ENCODE assay signal across 8 cellular contexts in the genomic region with DNA sequence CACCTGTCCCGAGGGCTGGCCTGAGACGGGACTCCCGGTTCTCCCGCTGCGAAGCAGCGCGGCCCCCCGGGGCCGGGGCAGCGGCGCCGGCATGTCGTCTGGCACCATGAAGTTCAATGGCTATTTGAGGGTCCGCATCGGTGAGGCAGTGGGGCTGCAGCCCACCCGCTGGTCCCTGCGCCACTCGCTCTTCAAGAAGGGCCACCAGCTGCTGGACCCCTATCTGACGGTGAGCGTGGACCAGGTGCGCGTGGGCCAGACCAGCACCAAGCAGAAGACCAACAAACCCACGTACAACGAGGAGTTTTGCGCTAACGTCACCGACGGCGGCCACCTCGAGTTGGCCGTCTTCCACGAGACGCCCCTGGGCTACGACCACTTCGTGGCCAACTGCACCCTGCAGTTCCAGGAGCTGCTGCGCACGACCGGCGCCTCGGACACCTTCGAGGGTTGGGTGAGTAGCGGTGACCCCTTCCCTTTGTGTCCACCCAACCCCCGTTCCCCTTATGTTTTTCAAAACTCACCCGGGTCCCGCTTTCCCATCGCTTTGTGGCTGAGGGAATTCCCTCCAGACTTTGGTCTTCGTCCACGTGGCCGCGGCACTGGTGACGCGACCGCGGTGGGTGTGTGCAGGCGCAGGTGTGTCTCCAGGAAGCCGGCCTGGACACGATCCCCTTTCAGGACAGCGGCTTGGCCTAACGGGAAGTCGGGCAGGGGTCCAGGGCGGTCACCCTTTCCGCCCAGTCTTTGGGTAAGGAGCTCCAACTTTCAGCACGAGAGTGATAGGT. TPM values are rescaled to one million over a fixed set of nuclear protein-coding genes. Genes with fewer than 3 reads are reported as not detected.
DNase-seq lines count a peak whose midpoint lies in the region; ATAC-seq and TF ChIP-seq lines count a peak whose summit lies in the region.

No MANE protein-coding gene starts in this region.

- H3K9me3 Mint-ChIP-seq in activated CD4-positive, alpha-beta memory T cell treated with anti-CD3 and anti-CD28 coated beads, Interleukin-2, amount 10 ng/mL, durations not matched to agents 7 days and 5 days = peaks cover 2% of the 10 kb centered on the region

- no peaks in the 10 kb centered on the region for H4K20me1 ChIP-seq in BLaER1 treated with 17β-estradiol and CSF1 and Interleukin-3, amounts not matched to agents 10 nM and 100 nM
- no peaks in the 10 kb centered on the region for H4K20me1 ChIP-seq in fibroblast of lung (ENCODE audit: control insufficient read depth, extremely low read depth, insufficient read depth, low read length)
- no peaks in the 10 kb centered on the region for H4K20me1 ChIP-seq in osteoblast (ENCODE audit: insufficient read depth, low read length)

- H3K4me3 Mint-ChIP-seq in activated CD4-positive, alpha-beta memory T cell treated with anti-CD3 and anti-CD28 coated beads, Interleukin-2, amount 10 ng/mL, durations not matched to agents 7 days and 5 days = peak overlapping the region; percentile 87

- H3K4me3 ChIP-seq in BLaER1 treated with 17β-estradiol and CSF1 and Interleukin-3, amounts not matched to agents 10 nM and 100 nM = peak overlapping the region; percentile 74 to 97 (median 86)
- H3K4me3 ChIP-seq in fibroblast of lung (replicated peaks in 1 of 4; ENCODE audit: control extremely low read depth in 1 of 4, insufficient read depth in 1 of 4, low read depth in 3 of 4, low read length in 4 of 4) (peak overlapping the region in 3 of 4 experiments; percentile 34 to 52 (median 37)), osteoblast (ENCODE audit: insufficient read depth, low read length) (peak overlapping the region; percentile 66)

- H3K9me3 ChIP-seq in BLaER1 treated with 17β-estradiol and CSF1 and Interleukin-3, amounts not matched to agents 10 nM and 100 nM (replicated peaks in 1 of 11) = peaks cover 10 to 20% (median 14%) of the 10 kb centered on the region in 11 experiments; a peak in 17 of 22 replicates
- H3K9me3 ChIP-seq in fibroblast of lung (ENCODE audit: control insufficient read depth, insufficient read depth, low read depth, low read length) (no peaks in the 10 kb centered on the region), osteoblast (ENCODE audit: low read depth, low read length) (no peaks in the 10 kb centered on the region)

- H2AFZ ChIP-seq in fibroblast of lung (ENCODE audit: low read length) (no peak overlapping the region), osteoblast (ENCODE audit: low read length) (peak overlapping the region; percentile 47)

- POLR2A ChIA-PET in activated CD4-positive, alpha-beta memory T cell treated with anti-CD3 and anti-CD28 coated beads, Interleukin-2, amount 10 ng/mL, durations not matched to agents 7 days and 5 days (lab: Charles Lee) = interaction anchor here (0.6 to 10.4 kb wide), 25 partner anchors 9 to 428 kb away, joined by 3 to 366 read pairs (median 4); no protein-coding TSS in a partner anchor

- H3K27me3 ChIP-seq in BLaER1 treated with 17β-estradiol and CSF1 and Interleukin-3, amounts not matched to agents 10 nM and 100 nM = peaks cover 0 to 29% (median 12%) of the 10 kb centered on the region in 11 experiments; a peak in 14 of 22 replicates
- H3K27me3 ChIP-seq in fibroblast of lung (ENCODE audit: control insufficient read depth, insufficient read depth, low read length) = peaks cover 35% of the 10 kb centered on the region
- H3K27me3 ChIP-seq in osteoblast (ENCODE audit: insufficient read depth, low read length) = peaks cover 45% of the 10 kb centered on the region

- DNase-seq in activated CD4-positive, alpha-beta memory T cell treated with anti-CD3 and anti-CD28 coated beads, Interleukin-2, amount 10 ng/mL, durations not matched to agents 7 days and 5 days = no peak
- no peak for DNase-seq in fibroblast of lung (ENCODE audit: low read depth in 2 of 2)
- peak; percentile 42 for DNase-seq in osteoblast (ENCODE audit: insufficient read length, low spot score, missing footprints)
- no peak for DNase-seq in GDM1 (lab: John Stamatoyannopoulos, UW)
- no peak for DNase-seq in substantia nigra (lab: John Stamatoyannopoulos, UW)

- no peaks in the 10 kb centered on the region for H3K27me3 Mint-ChIP-seq in activated CD4-positive, alpha-beta memory T cell treated with anti-CD3 and anti-CD28 coated beads, Interleukin-2, amount 10 ng/mL, durations not matched to agents 7 days and 5 days

- peaks cover 30% of the 10 kb centered on the region for H3K4me1 Mint-ChIP-seq in activated CD4-positive, alpha-beta memory T cell treated with anti-CD3 and anti-CD28 coated beads, Interleukin-2, amount 10 ng/mL, durations not matched to agents 7 days and 5 days

- TF ChIP-seq CTCF in fibroblast of lung (conservative IDR thresholded peaks at IDR 0.05 in 1 of 2, IDR thresholded peaks at IDR 0.05 in 1 of 2; ENCODE audit: low read depth in 1 of 2, low read length in 2 of 2) (no peak), osteoblast (IDR thresholded peaks at IDR 0.05; ENCODE audit: extremely low read depth, low read depth, low read length) (no peak)

- H3K27ac Mint-ChIP-seq in activated CD4-positive, alpha-beta memory T cell treated with anti-CD3 and anti-CD28 coated beads, Interleukin-2, amount 10 ng/mL, durations not matched to agents 7 days and 5 days = peak overlapping the region; percentile 85

- H3K9ac ChIP-seq in BLaER1 treated with 17β-estradiol and CSF1 and Interleukin-3, amounts not matched to agents 10 nM and 100 nM = peak overlapping the region; percentile 75 to 89 (median 83)
- no peak overlapping the region for H3K9ac ChIP-seq in fibroblast of lung (ENCODE audit: insufficient read depth, low read length)

- H3K4me1 ChIP-seq in BLaER1 treated with 17β-estradiol and CSF1 and Interleukin-3, amounts not matched to agents 10 nM and 100 nM = peaks cover 0 to 39% (median 29%) of the 10 kb centered on the region in 10 experiments; a peak in 17 of 20 replicates
- H3K4me1 ChIP-seq in fibroblast of lung (ENCODE audit: control insufficient read depth, extremely low read depth, insufficient read depth, low read length) = no peaks in the 10 kb centered on the region
- no peaks in the 10 kb centered on the region for H3K4me1 ChIP-seq in osteoblast (ENCODE audit: insufficient read depth, low read length)

- ATAC-seq in HG02610 (IDR thresholded peaks at IDR 0.05; ENCODE audit: unreplicated experiment) = peak; percentile 17
- no peak for ATAC-seq in HG02981 (IDR thresholded peaks at IDR 0.05; ENCODE audit: unreplicated experiment)

- peaks cover 0 to 12% (median 0%) of the 10 kb centered on the region in 11 experiments; a peak in 3 of 22 replicates for H3K36me3 ChIP-seq in BLaER1 treated with 17β-estradiol and CSF1 and Interleukin-3, amounts not matched to agents 10 nM and 100 nM
- no peaks in the 10 kb centered on the region for H3K36me3 ChIP-seq in fibroblast of lung (ENCODE audit: control insufficient read depth, insufficient read depth, low read length)
- H3K36me3 ChIP-seq in osteoblast (ENCODE audit: insufficient read depth, low read length) = no peaks in the 10 kb centered on the region

- CTCF ChIA-PET in activated CD4-positive, alpha-beta memory T cell treated with anti-CD3 and anti-CD28 coated beads, Interleukin-2, amount 10 ng/mL, durations not matched to agents 7 days and 5 days (lab: Charles Lee) = interaction anchor here (0.6 to 4.1 kb wide), 11 partner anchors 9 to 154 kb away, joined by 3 to 54 read pairs (median 5); no protein-coding TSS in a partner anchor

- peak overlapping the region; percentile 87 to 99 (median 96) for H3K4me2 ChIP-seq in BLaER1 treated with 17β-estradiol and CSF1 and Interleukin-3, amounts not matched to agents 10 nM and 100 nM
- H3K4me2 ChIP-seq in fibroblast of lung (ENCODE audit: extremely low read depth, insufficient read depth, low read length) = peak overlapping the region; percentile 78
- peak overlapping the region; percentile 64 for H3K4me2 ChIP-seq in osteoblast (ENCODE audit: insufficient read depth, low read length)

- H3K79me2 ChIP-seq in fibroblast of lung (ENCODE audit: control insufficient read depth, insufficient read depth, low read length) (no peaks in the 10 kb centered on the region), osteoblast (ENCODE audit: insufficient read depth, low read length) (no peaks in the 10 kb centered on the region)

- peak overlapping the region; percentile 49 to 87 (median 80); a peak in 21 of 22 replicates for H3K27ac ChIP-seq in BLaER1 treated with 17β-estradiol and CSF1 and Interleukin-3, amounts not matched to agents 10 nM and 100 nM
- H3K27ac ChIP-seq in fibroblast of lung (ENCODE audit: insufficient read depth, low read length) (no peak overlapping the region), osteoblast (ENCODE audit: low read depth, low read length) (no peak overlapping the region), substantia nigra (ENCODE audit: low read depth, low read length, poor library complexity, severe bottlenecking) (no peak overlapping the region)

- peaks cover 46% of the 10 kb centered on the region for H3K36me3 Mint-ChIP-seq in activated CD4-positive, alpha-beta memory T cell treated with anti-CD3 and anti-CD28 coated beads, Interleukin-2, amount 10 ng/mL, durations not matched to agents 7 days and 5 days (ENCODE audit: low read depth)

RNA-seq across cellular contexts. Expression of gene PRKCH, which starts 0.8 kb away (rescaled TPM):
- total RNA-seq in activated CD4-positive, alpha-beta memory T cell treated with anti-CD3 and anti-CD28 coated beads, Interleukin-2, amount 10 ng/mL, durations not matched to agents 7 days and 5 days = 100 to 1,000 TPM; 186 to 195 TPM
- 3.6 and 5.4 TPM in 2 replicates for total RNA-seq in fibroblast of lung
- polyA plus RNA-seq in fibroblast of lung = 0.61 and 2.9 TPM in 2 replicates
- polyA plus RNA-seq in fibroblast of lung (2012) = 0.39 and 1.5 TPM in 2 replicates
- polyA minus RNA-seq in fibroblast of lung (ENCODE audit: low replicate concordance) = 0.90 and 6.3 TPM in 2 replicates
- 3.2 and 3.3 TPM in 2 replicates for total RNA-seq in osteoblast

RNA-seq across cellular contexts. Expression of gene TMEM30B, which starts 41.1 kb away (rescaled TPM):
- total RNA-seq in activated CD4-positive, alpha-beta memory T cell treated with anti-CD3 and anti-CD28 coated beads, Interleukin-2, amount 10 ng/mL, durations not matched to agents 7 days and 5 days = under 1 TPM; 0.48 to 0.60 TPM
- total RNA-seq in fibroblast of lung (0.51 and 0.83 TPM in 2 replicates), osteoblast (1.1 and 1.8 TPM in 2 replicates)
- 0.22 and 0.52 TPM in 2 replicates for polyA plus RNA-seq in fibroblast of lung
- polyA plus RNA-seq in fibroblast of lung (2012) = 0.31 and 0.65 TPM in 2 replicates
- polyA minus RNA-seq in fibroblast of lung (ENCODE audit: low replicate concordance) = 1.1 and 2.5 TPM in 2 replicates

Comparison
In these comparisons a context has a peak if more than half of its experiments do, and no peak if none do; other contexts are left out.
1. H3K27ac ChIP-seq: peak in BLaER1 treated with 17β-estradiol and CSF1 and Interleukin-3, amounts not matched to agents 10 nM and 100 nM (11 of 11); none in fibroblast of lung (single experiment), osteoblast (single experiment) and substantia nigra (single experiment).
2. RNA of gene PRKCH, which starts 0.8 kb away (total RNA-seq): 186 to 195 TPM in activated CD4-positive, alpha-beta memory T cell treated with anti-CD3 and anti-CD28 coated beads, Interleukin-2, amount 10 ng/mL, durations not matched to agents 7 days and 5 days; 3.6 to 5.4 TPM in fibroblast of lung and 3.2 to 3.3 TPM in osteoblast; every median in the first group is over 10 times any median in the second.
3. Peak in every context shown above with its lines, with median percentiles within 50 percentile points of each other: H3K4me2 ChIP-seq and H3K4me3 ChIP-seq.